ENCODE assay signal across 1 cellular context in genomic region chr17:19347323-19348080, GRCh38.
TF ChIP-seq lines count a peak whose summit lies in the region.

No MANE protein-coding gene starts in this region.

TF ChIP-seq in A549, 52 proteins besides CTCF, POLR2A, EP300 and RAD21 (continued from another document):
- TF ChIP-seq ZC3H11A (IDR thresholded peaks at IDR 0.05) (no peak), MAZ (IDR thresholded peaks at IDR 0.05; ENCODE audit: borderline replicate concordance, low read depth, low read length) (no peak), CBX8 (IDR thresholded peaks at IDR 0.05) (no peak), NR3C1 (IDR thresholded peaks at IDR 0.05) (no peak), BHLHE40 (IDR thresholded peaks at IDR 0.05; ENCODE audit: low read depth, low read length) (no peak), ATOH8 (CRISPR knock-in tag; IDR thresholded peaks at IDR 0.05; ENCODE audit: low read depth) (no peak), CEBPB (IDR thresholded peaks at IDR 0.05) (no peak), JUNB (IDR thresholded peaks at IDR 0.05) (no peak), TFCP2L1 (CRISPR knock-in tag; IDR thresholded peaks at IDR 0.05) (no peak), SMC3 (IDR thresholded peaks at IDR 0.05) (no peak), HOXA7 (CRISPR knock-in tag; IDR thresholded peaks at IDR 0.05) (no peak), HOXB13 (CRISPR knock-in tag; IDR thresholded peaks at IDR 0.05; ENCODE audit: low read depth) (no peak), JUN (IDR thresholded peaks at IDR 0.05) (no peak; a peak in 1 of 5 replicates), CHD2 (IDR thresholded peaks at IDR 0.05; ENCODE audit: low read length, partially characterized antibody) (no peak), SREBF2 (IDR thresholded peaks at IDR 0.05) (no peak), KDM5A (IDR thresholded peaks at IDR 0.05) (no peak)
